ENCODE assay signal across 1 cellular context in the genomic region with DNA sequence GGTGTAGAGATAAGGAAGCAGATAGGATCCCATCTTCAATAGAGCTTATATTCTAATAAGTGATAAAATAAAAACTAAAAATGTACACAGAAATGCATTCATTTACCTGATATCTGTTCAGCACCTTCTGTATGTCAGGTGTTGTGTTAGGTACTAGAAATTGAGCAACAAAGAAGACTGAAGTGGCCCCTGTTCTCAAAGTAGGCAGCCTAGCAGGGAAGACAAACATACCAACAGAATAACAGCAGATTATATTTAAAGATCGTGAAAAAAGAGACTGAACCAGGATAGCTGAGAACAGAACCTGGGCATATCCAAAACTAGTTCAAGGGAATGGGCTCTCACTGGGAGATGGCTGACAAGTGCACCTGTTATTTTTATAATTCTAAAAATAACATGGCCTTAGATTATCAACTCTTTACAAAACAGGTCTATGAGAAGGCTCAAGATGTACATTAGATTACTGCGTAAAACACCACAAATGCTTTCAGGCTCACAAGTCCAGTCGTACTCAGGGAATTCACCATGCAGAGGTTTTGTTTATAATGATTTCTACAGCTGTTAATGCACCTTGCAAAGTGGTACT.
TF ChIP-seq lines count a peak whose summit lies in the region.

No MANE protein-coding gene starts in this region.

TF ChIP-seq in K562, 482 proteins besides CTCF, POLR2A, EP300 and RAD21 (continued from another document):
- TF ChIP-seq ZNF696 (CRISPR knock-in tag; conservative IDR thresholded peaks at IDR 0.05), result no peak
- no peak for TF ChIP-seq ZNF280A (IDR thresholded peaks at IDR 0.05; ENCODE audit: low read depth, partially characterized antibody)
- TF ChIP-seq ZNF707 (CRISPR knock-in tag; conservative IDR thresholded peaks at IDR 0.05), result no peak
- no peak for TF ChIP-seq ZNF282 (CRISPR knock-in tag; IDR thresholded peaks at IDR 0.05)
- TF ChIP-seq ZSCAN32 (CRISPR knock-in tag; IDR thresholded peaks at IDR 0.05), result no peak
- TF ChIP-seq MYC (IDR thresholded peaks at IDR 0.05; ENCODE audit: low read depth, low read length), result no peak
- no peak for TF ChIP-seq MYC (CRISPR knock-in tag; IDR thresholded peaks at IDR 0.05; ENCODE audit: borderline replicate concordance, low read depth)
